Comparison of ENCODE assay signal across 26 cellular contexts in the genomic region with DNA sequence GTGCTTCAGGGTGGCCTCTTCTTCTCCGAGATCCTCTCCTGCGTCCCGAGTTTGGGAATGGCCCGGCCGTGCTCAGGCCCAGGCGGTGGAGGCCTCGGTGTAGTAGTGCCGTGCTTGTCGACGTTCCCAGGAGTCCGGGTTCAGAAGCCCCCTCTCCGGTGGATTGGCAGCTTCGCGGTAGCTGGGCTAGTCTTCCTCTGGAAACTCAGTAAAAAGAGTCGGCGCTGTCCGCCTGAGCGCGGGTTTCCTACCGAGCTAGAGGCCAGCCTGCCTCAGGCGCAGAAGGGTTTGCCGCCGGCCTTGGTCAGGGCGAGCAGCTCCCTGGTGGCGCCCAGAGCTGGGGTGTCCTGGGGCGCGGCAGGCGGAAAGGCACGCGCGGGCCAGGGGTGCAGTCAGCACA.
"Had no signal": no experiment of that assay in that cellular context is flagged by ENCODE, and none has a peak within 500 bp of the region (broad histone marks: within the 10 kb centered on the region; RNA-seq: fewer than 3 reads in every experiment).

No MANE protein-coding gene starts in this region.

- H3K4me3 Mint-ChIP-seq: activated naive CD8-positive, alpha-beta T cell; natural killer cell treated with Interleukin-12 subunit alpha and Interleukin-12 subunit beta and Interleukin-15 and Interleukin-18, amount 100 ng/mL, for 72 hours; stimulated activated naive B cell treated with anti-CD40 and anti-IgM and Interleukin-4, amounts not matched to agents 10 μg/mL and 1 μg/mL and 100 μg/mL, for 72 hours had no signal

- H3K36me3 ChIP-seq: colonic mucosa, pancreas had no signal

- H3K4me3 ChIP-seq: colonic mucosa, dorsolateral prefrontal cortex, gastroesophageal sphincter, lower lobe of right lung, mucosa of descending colon, pancreas, psoas muscle, smooth muscle cell, stomach, thyroid gland, upper lobe of right lung had no signal

- H3K9me3 ChIP-seq: colonic mucosa, gastroesophageal sphincter, lower lobe of right lung, mucosa of descending colon, pancreas, psoas muscle, stomach, thyroid gland, upper lobe of right lung had no signal

- H3K27me3 ChIP-seq: colonic mucosa, dorsolateral prefrontal cortex, gastroesophageal sphincter, pancreas, stomach, thyroid gland, upper lobe of right lung had no signal

- H3K27ac Mint-ChIP-seq: activated naive CD8-positive, alpha-beta T cell; stimulated activated naive B cell treated with anti-CD40 and anti-IgM and Interleukin-4, amounts not matched to agents 10 μg/mL and 1 μg/mL and 100 μg/mL, for 72 hours had no signal

- H3K9me3 Mint-ChIP-seq: natural killer cell treated with Interleukin-12 subunit alpha and Interleukin-12 subunit beta and Interleukin-15 and Interleukin-18, amount 100 ng/mL, for 72 hours; stimulated activated naive B cell treated with anti-CD40 and anti-IgM and Interleukin-4, amounts not matched to agents 10 μg/mL and 1 μg/mL and 100 μg/mL, for 72 hours had no signal

- H3K27ac ChIP-seq: colonic mucosa, dorsolateral prefrontal cortex, gastroesophageal sphincter, lower lobe of right lung, pancreas, psoas muscle, stomach, thyroid gland, upper lobe of right lung had no signal

- ATAC-seq: activated CD4-positive, CD25-positive, alpha-beta regulatory T cell treated with anti-CD3 and anti-CD28 coated beads, Interleukin-2, amount 50 U/mL, for 24 hours; gastroesophageal sphincter; left colon; lower lobe of right lung; mucosa of descending colon; natural killer cell treated with Interleukin-12 subunit alpha and Interleukin-12 subunit beta and Interleukin-15 and Interleukin-18, amount 100 ng/mL, for 72 hours; pancreas; psoas muscle; stimulated activated naive B cell treated with anti-CD40 and anti-IgM and Interleukin-4, amounts not matched to agents 10 μg/mL and 1 μg/mL and 100 μg/mL, for 72 hours; upper lobe of right lung had no signal

- DNase-seq: activated CD4-positive, alpha-beta T cell treated with anti-CD3 and anti-CD28 coated beads for 48 hours; activated CD4-positive, alpha-beta T cell treated with anti-CD3 and anti-CD28 coated beads, Interleukin-2, amount 50 U/mL, for 48 hours; activated CD8-positive, alpha-beta memory T cell treated with anti-CD3 and anti-CD28 coated beads for 24 hours; activated effector memory CD4-positive, alpha-beta T cell treated with Interleukin-2 at 50 U/mL for 16 hours; activated naive CD4-positive, alpha-beta T cell treated with Interleukin-2 at 50 U/mL for 16 hours; colonic mucosa; dorsolateral prefrontal cortex; effector memory CD4-positive, alpha-beta T cell; hippocampal formation; lower lobe of right lung; mesendoderm; mucosa of descending colon; psoas muscle; stimulated activated CD4-positive, alpha-beta T cell treated with anti-CD3 and anti-CD28 coated beads, Interleukin-15, amount 100 ng/mL, for 24 hours; stimulated activated CD4-positive, alpha-beta T cell treated with anti-CD3 and anti-CD28 coated beads, Interleukin-2, amount 100 ng/mL, for 24 hours; stimulated activated naive B cell treated with anti-CD40 and anti-IgM and Interleukin-4, amounts not matched to agents 10 μg/mL and 1 μg/mL and 100 μg/mL, for 72 hours; stomach; thyroid gland; upper lobe of right lung had no signal

- H3K4me2 ChIP-seq: smooth muscle cell had no signal

- H3K27me3 Mint-ChIP-seq: stimulated activated naive B cell treated with anti-CD40 and anti-IgM and Interleukin-4, amounts not matched to agents 10 μg/mL and 1 μg/mL and 100 μg/mL, for 72 hours had no signal

- H3K4me1 ChIP-seq: pancreas had no signal
